Comparison of ENCODE assay signal across 8 cellular contexts in genomic region chr3:44712455-44713075, GRCh38.
A peak's percentile ranks its signal among the peaks of the same experiment; 100 is the strongest.
DNase-seq lines count a peak whose midpoint lies in the region; ATAC-seq and TF ChIP-seq lines count a peak whose summit lies in the region.

Gene ZNF502, plus strand, starts transcription at chr3:44712660. Its CDS starts 7,602 bp downstream, at chr3:44720262.

- H3K27ac Mint-ChIP-seq in activated T-cell treated with anti-CD3 and anti-CD28 coated beads, Interleukin-2, amount 50 U/mL, for 24 hours: peak within 1 kb of the TSS; percentile 68

- H3K27me3 Mint-ChIP-seq in activated T-cell treated with anti-CD3 and anti-CD28 coated beads, Interleukin-2, amount 50 U/mL, for 24 hours: peaks cover 29% of the 10 kb centered on the region

- peaks cover 57% of the 10 kb centered on the region for H3K36me3 Mint-ChIP-seq in activated T-cell treated with anti-CD3 and anti-CD28 coated beads, Interleukin-2, amount 50 U/mL, for 24 hours (ENCODE audit: low read depth)

- peaks cover 68% of the 10 kb centered on the region for H3K9me3 Mint-ChIP-seq in activated T-cell treated with anti-CD3 and anti-CD28 coated beads, Interleukin-2, amount 50 U/mL, for 24 hours

- peak within 1 kb of the TSS; percentile 89 for H3K4me3 Mint-ChIP-seq in activated T-cell treated with anti-CD3 and anti-CD28 coated beads, Interleukin-2, amount 50 U/mL, for 24 hours

- no peak for ATAC-seq in GM19035 (IDR thresholded peaks at IDR 0.05; ENCODE audit: unreplicated experiment)

- DNase-seq in GM10266 (ENCODE audit: extremely low spot score) (peak; percentile 38), NCI-H524 treated with DMSO at 0.1 percent for 48 hours (lab: John Stamatoyannopoulos, UW) (peak; percentile 1), epithelial cell of prostate (ENCODE audit: low read depth, low spot score) (peak; percentile 24), middle frontal gyrus (ENCODE audit: extremely low spot score, low spot score) (peak; percentile 73), SKM-1 treated with dmso at 0.1 percent for 144 hours (lab: John Stamatoyannopoulos, UW; ENCODE audit: unreplicated experiment) (no peak)
- DNase-seq in activated T-cell treated with anti-CD3 and anti-CD28 coated beads, Interleukin-2, amount 50 U/mL, for 24 hours: peak; percentile 79
- DNase-seq in stimulated activated CD8-positive, alpha-beta memory T cell treated with anti-CD3 and anti-CD28 coated beads, Interleukin-15, amount 100 ng/mL, for 48 hours (ENCODE audit: low read depth in 2 of 2): peak; percentile 36 to 59

- no peak for TF ChIP-seq CTCF in GM10266 (IDR thresholded peaks at IDR 0.05; ENCODE audit: control insufficient read depth, insufficient read depth, low read depth, missing control alignments)

- H3K4me1 Mint-ChIP-seq in activated T-cell treated with anti-CD3 and anti-CD28 coated beads, Interleukin-2, amount 50 U/mL, for 24 hours (ENCODE audit: low read depth): peaks cover 17% of the 10 kb centered on the region

- H3K27ac ChIP-seq in epithelial cell of prostate: peak within 1 kb of the TSS; percentile 52
